Comparison of ENCODE assay signal across 22 cellular contexts in genomic region chr13:42652642-42653415, GRCh38.
"Had no signal": no experiment of that assay in that cellular context is flagged by ENCODE, and none has a peak within 500 bp of the region (broad histone marks: within the 10 kb centered on the region; RNA-seq: fewer than 3 reads in every experiment).

No MANE protein-coding gene starts in this region.

- H3K4me1 Mint-ChIP-seq: activated CD4-positive, alpha-beta T cell treated with anti-CD3 and anti-CD28 coated beads, Interleukin-2, amount 10 ng/mL, durations not matched to agents 7 days and 5 days; activated naive CD8-positive, alpha-beta T cell treated with anti-CD3 and anti-CD28 coated beads, Interleukin-2, amount 50 U/mL, for 24 hours; central memory CD8-positive, alpha-beta T cell had no signal

- H3K36me3 Mint-ChIP-seq: activated CD4-positive, alpha-beta memory T cell treated with anti-CD3 and anti-CD28 coated beads for 36 hours; activated naive CD4-positive, alpha-beta T cell treated with anti-CD3 and anti-CD28 coated beads, Interleukin-2, amount 50 U/mL, for 72 hours; brain had no signal

- H3K4me3 Mint-ChIP-seq: activated CD4-positive, alpha-beta memory T cell treated with anti-CD3 and anti-CD28 coated beads for 36 hours; activated CD4-positive, alpha-beta T cell treated with anti-CD3 and anti-CD28 coated beads, Interleukin-2, amount 10 ng/mL, durations not matched to agents 7 days and 5 days; activated naive CD8-positive, alpha-beta T cell treated with anti-CD3 and anti-CD28 coated beads, Interleukin-2, amount 50 U/mL, for 24 hours; activated T-cell treated with anti-CD3 and anti-CD28 coated beads, Interleukin-2, amount 50 U/mL, for 4 hours; brain; central memory CD8-positive, alpha-beta T cell had no signal

- ATAC-seq: activated naive CD4-positive, alpha-beta T cell treated with anti-CD3 and anti-CD28 coated beads, Interleukin-2, amount 50 U/mL, for 72 hours; activated naive CD8-positive, alpha-beta T cell treated with anti-CD3 and anti-CD28 coated beads, Interleukin-2, amount 50 U/mL, for 24 hours; activated T-cell treated with anti-CD3 and anti-CD28 coated beads, Interleukin-2, amount 50 U/mL, for 4 hours had no signal

- DNase-seq: activated CD4-positive, alpha-beta memory T cell treated with anti-CD3 and anti-CD28 coated beads for 36 hours; activated CD4-positive, alpha-beta T cell treated with anti-CD3 and anti-CD28 coated beads, Interleukin-2, amount 10 ng/mL, durations not matched to agents 7 days and 5 days; activated CD4-positive, CD25-positive, alpha-beta regulatory T cell; activated CD8-positive, alpha-beta memory T cell treated with anti-CD3 and anti-CD28 coated beads for 24 hours; activated effector memory CD4-positive, alpha-beta T cell treated with anti-CD3 and anti-CD28 coated beads, Interleukin-2, amount 50 U/mL, for 16 hours; activated naive CD4-positive, alpha-beta T cell treated with Interleukin-2 at 50 U/mL for 16 hours; activated naive CD8-positive, alpha-beta T cell treated with anti-CD3 and anti-CD28 coated beads, Interleukin-2, amount 50 U/mL, for 24 hours; activated T-cell treated with anti-CD3 and anti-CD28 coated beads, Interleukin-2, amount 50 U/mL, for 4 hours; amniotic stem cell; NCI-H1092 treated with DMSO at 0.1 percent for 48 hours; NCI-H1417 treated with DMSO at 0.1 percent for 48 hours; NCI-H1694 treated with DMSO at 0.1 percent for 48 hours; NCI-H2029 treated with DMSO at 0.1 percent for 48 hours; NCI-H345; NCI-H510A; T-helper 1 cell had no signal

- H3K9me3 Mint-ChIP-seq: activated CD4-positive, alpha-beta memory T cell treated with anti-CD3 and anti-CD28 coated beads for 36 hours; activated CD4-positive, alpha-beta T cell treated with anti-CD3 and anti-CD28 coated beads, Interleukin-2, amount 10 ng/mL, durations not matched to agents 7 days and 5 days; activated naive CD4-positive, alpha-beta T cell treated with anti-CD3 and anti-CD28 coated beads, Interleukin-2, amount 50 U/mL, for 72 hours; activated naive CD8-positive, alpha-beta T cell treated with anti-CD3 and anti-CD28 coated beads, Interleukin-2, amount 50 U/mL, for 24 hours; activated T-cell treated with anti-CD3 and anti-CD28 coated beads, Interleukin-2, amount 50 U/mL, for 4 hours; central memory CD8-positive, alpha-beta T cell had no signal

- H3K4me3 ChIP-seq: ascending aorta, PC-9, SK-N-MC had no signal

- H3K27ac Mint-ChIP-seq: activated CD4-positive, alpha-beta memory T cell treated with anti-CD3 and anti-CD28 coated beads for 36 hours; activated CD4-positive, alpha-beta T cell treated with anti-CD3 and anti-CD28 coated beads, Interleukin-2, amount 10 ng/mL, durations not matched to agents 7 days and 5 days; activated naive CD4-positive, alpha-beta T cell treated with anti-CD3 and anti-CD28 coated beads, Interleukin-2, amount 50 U/mL, for 72 hours; activated naive CD8-positive, alpha-beta T cell treated with anti-CD3 and anti-CD28 coated beads, Interleukin-2, amount 50 U/mL, for 24 hours; brain had no signal
